30 cellular contexts compared by ENCODE assay signal in the genomic region with DNA sequence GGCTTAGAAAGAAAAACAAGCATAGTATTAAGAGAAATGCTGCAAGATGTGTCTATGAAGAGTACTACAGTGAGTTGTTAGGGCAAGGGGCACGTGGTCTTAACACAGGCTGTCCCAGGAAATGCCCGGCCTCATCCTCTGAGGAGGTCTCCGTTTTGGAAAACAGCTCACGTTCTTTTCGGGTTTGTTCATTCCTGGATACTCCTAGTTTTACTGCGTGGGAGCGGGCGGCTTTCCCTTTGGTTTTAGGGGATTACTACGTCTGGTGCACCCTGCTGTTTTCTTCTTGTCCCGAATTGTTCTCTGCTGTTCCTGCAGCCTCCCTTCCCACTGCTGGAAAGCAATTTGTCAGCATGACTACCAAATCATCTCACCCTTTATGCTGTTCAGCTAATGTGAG. TPM values are rescaled to one million over a fixed set of nuclear protein-coding genes. Genes with fewer than 3 reads are reported as not detected.
DNase-seq lines count a peak whose midpoint lies in the region; ATAC-seq and TF ChIP-seq lines count a peak whose summit lies in the region.
"Had no signal": no experiment of that assay in that cellular context is flagged by ENCODE, and none has a peak within 500 bp of the region (broad histone marks: within the 10 kb centered on the region; RNA-seq: fewer than 3 reads in every experiment).

No MANE protein-coding gene starts in this region.

- no peak overlapping the region for H2BK20ac ChIP-seq in H9 (ENCODE audit: low read depth, low read length, poor library complexity, severe bottlenecking)

- H2AK5ac ChIP-seq in H9 (ENCODE audit: insufficient read length, low read length), result no peak overlapping the region

- no peak overlapping the region for H4K91ac ChIP-seq in H9 (ENCODE audit: insufficient read length, low read depth, low read length)

- no peaks in the 10 kb centered on the region for H3K23me2 ChIP-seq in H9 (ENCODE audit: insufficient read length, low read depth, low read length, poor library complexity, severe bottlenecking)

- H2BK15ac ChIP-seq in H9 (ENCODE audit: low read depth, low read length), result no peak overlapping the region

- no peak overlapping the region for H3K14ac ChIP-seq in H9 (ENCODE audit: insufficient read depth, low read length)

- H3T11ph ChIP-seq in H9 (ENCODE audit: low read length), result no peak overlapping the region

- peaks cover 4% of the 10 kb centered on the region; the same call in 1 of the 2 replicates for H3K4me1 ChIP-seq in H9 (ENCODE audit: insufficient read depth, low read length)
- H3K4me1 ChIP-seq in iPS-20b (ENCODE audit: insufficient read depth, low read length), result peaks cover 37% of the 10 kb centered on the region

- no peak overlapping the region for H2AFZ ChIP-seq in H9 (ENCODE audit: low read length)

- H3K18ac ChIP-seq in H9 (ENCODE audit: insufficient read length, low read depth, low read length), result no peak overlapping the region

- no peak overlapping the region for H3K4ac ChIP-seq in H9 (ENCODE audit: low read depth, low read length)

- H3K79me2 ChIP-seq in H9 (ENCODE audit: insufficient read depth, low read length), result no peaks in the 10 kb centered on the region

- H4K5ac ChIP-seq in H9 (ENCODE audit: insufficient read length, low read depth, low read length), result no peak overlapping the region

- H3K36me3 ChIP-seq in iPS-20b (ENCODE audit: insufficient read depth, low read depth, low read length), result no peaks in the 10 kb centered on the region
- H3K36me3 ChIP-seq: thoracic aorta had no signal

- WGBS in H9 (ENCODE audit: extremely low coverage, insufficient read length, low lambda C conversion rate), result no CpG with 5 or more reads among the region's 10 CpGs

- no peaks in the 10 kb centered on the region; the same call in none of the 2 replicates for H3K27me3 ChIP-seq in H9 (ENCODE audit: insufficient read depth, low read length)
- peaks cover 15% of the 10 kb centered on the region for H3K27me3 ChIP-seq in iPS-20b (ENCODE audit: insufficient read depth, low read length)

- TF ChIP-seq CTCF in H9 (conservative IDR thresholded peaks at IDR 0.05), result no peak

- ATAC-seq in HG03045 (IDR thresholded peaks at IDR 0.05; ENCODE audit: unreplicated experiment), result no peak
- ATAC-seq in GM18517 (IDR thresholded peaks at IDR 0.05; ENCODE audit: unreplicated experiment), result no peak
- ATAC-seq in GM21447 (IDR thresholded peaks at IDR 0.05; ENCODE audit: unreplicated experiment), result no peak
- ATAC-seq: activated naive CD8-positive, alpha-beta T cell treated with anti-CD3 and anti-CD28 coated beads, Interleukin-2, amount 50 U/mL, for 24 hours; HCT116; natural killer cell had no signal

- no peaks in the 10 kb centered on the region for H4K20me1 ChIP-seq in H9 (ENCODE audit: control insufficient read depth, insufficient read depth, insufficient read length)

- H3K27ac ChIP-seq in H9 (ENCODE audit: insufficient read length, low read depth, low read length) (no peak overlapping the region), iPS-20b (ENCODE audit: low read length) (peak overlapping the region; percentile 4)
- H3K27ac ChIP-seq: epithelial cell of prostate, thoracic aorta had no signal

- H3K27ac Mint-ChIP-seq in H9, result peak overlapping the region in 2 of 3 experiments; percentile 74 to 95; a peak in 5 of 7 replicates
- H3K27ac Mint-ChIP-seq: activated CD4-positive, alpha-beta T cell treated with anti-CD3 and anti-CD28 coated beads, Interleukin-2, amount 10 ng/mL, durations not matched to agents 24 days and 14 days; activated naive CD8-positive, alpha-beta T cell treated with anti-CD3 and anti-CD28 coated beads, Interleukin-2, amount 50 U/mL, for 24 hours; CD4-positive, alpha-beta T cell; dendritic cell treated with granulocyte-macrophage colony-stimulating factor and Interleukin-4, amounts not matched to agents 40 ng/mL and 50 ng/mL, for 4 days; memory B cell; natural killer cell had no signal

- H3K36me3 Mint-ChIP-seq in H9 (ENCODE audit: insufficient read depth in 1 of 3, low read depth in 3 of 3), result peaks cover 7 to 14% (median 9%) of the 10 kb centered on the region in 3 experiments; a peak in 6 of 7 replicates
- H3K36me3 Mint-ChIP-seq: memory B cell, natural killer cell had no signal

- no peak overlapping the region for H3K56ac ChIP-seq in H9 (ENCODE audit: insufficient read length, low read depth, low read length)

- no peak overlapping the region for H2BK12ac ChIP-seq in H9 (ENCODE audit: insufficient read length, low read depth, low read length)

- no peak overlapping the region for H3K23ac ChIP-seq in H9 (ENCODE audit: insufficient read length, low read depth, low read length)

- DNase-seq in H9, result no peak
- DNase-seq in astrocyte of the hippocampus (ENCODE audit: low read depth, low spot score), result peak; percentile 40
- peak; percentile 2 for DNase-seq in skeletal muscle cell (ENCODE audit: low read depth)
- DNase-seq in NCI-H1930 (lab: John Stamatoyannopoulos, UW), result no peak
- DNase-seq: activated CD4-positive, alpha-beta T cell treated with anti-CD3 and anti-CD28 coated beads, Interleukin-2, amount 10 ng/mL, durations not matched to agents 24 days and 14 days; activated CD8-positive, alpha-beta memory T cell treated with anti-CD3 and anti-CD28 coated beads, Interleukin-2, amount 50 U/mL, for 4 hours; activated naive CD8-positive, alpha-beta T cell treated with anti-CD3 and anti-CD28 coated beads, Interleukin-2, amount 50 U/mL, for 24 hours; CD4-positive, alpha-beta T cell; DMS 273 treated with DMSO at 0.1 percent for 48 hours; foreskin melanocyte; natural killer cell; NCI-H146; NCI-H774; OCI-M1; SHP77; stimulated activated CD4-positive, alpha-beta T cell treated with anti-CD3 and anti-CD28 coated beads, Interleukin-2, amount 100 ng/mL, for 24 hours; stimulated activated naive CD4-positive, alpha-beta T cell; T-helper 1 cell had no signal

- H3K27me3 Mint-ChIP-seq in H9 (ENCODE audit: low read depth), result peaks cover 16% of the 10 kb centered on the region

- H3K9ac ChIP-seq in H9 (ENCODE audit: extremely low read depth, insufficient read length, low read length) (no peak overlapping the region), iPS-20b (ENCODE audit: low read depth, low read length) (peak overlapping the region; percentile 55; the same call in 1 of the 2 replicates)

- peak overlapping the region; percentile 24 for H3K4me2 ChIP-seq in H9 (ENCODE audit: insufficient read depth, insufficient read length, low read length)

- H3K4me1 Mint-ChIP-seq in H9, result peaks cover 45 to 53% of the 10 kb centered on the region in 2 experiments
- H3K4me1 Mint-ChIP-seq: activated CD4-positive, alpha-beta T cell treated with anti-CD3 and anti-CD28 coated beads, Interleukin-2, amount 10 ng/mL, durations not matched to agents 24 days and 14 days; activated naive CD8-positive, alpha-beta T cell treated with anti-CD3 and anti-CD28 coated beads, Interleukin-2, amount 50 U/mL, for 24 hours; memory B cell; natural killer cell had no signal

- no peaks in the 10 kb centered on the region for H3K9me3 ChIP-seq in H9 (ENCODE audit: control insufficient read depth, low read depth, low read length)
- H3K9me3 ChIP-seq in iPS-20b (ENCODE audit: insufficient read depth, low read depth, low read length), result no peaks in the 10 kb centered on the region
- H3K9me3 ChIP-seq: thoracic aorta had no signal

- H3K4me3 ChIP-seq in iPS-20b (ENCODE audit: low read length) (peak overlapping the region; percentile 38), skeletal muscle cell (ENCODE audit: low read depth, low read length) (no peak overlapping the region)
- H3K4me3 ChIP-seq: thoracic aorta had no signal

- H2BK120ac ChIP-seq in H9 (ENCODE audit: low read depth, low read length, poor library complexity, severe bottlenecking), result no peak overlapping the region

- no peak overlapping the region for H2BK5ac ChIP-seq in H9 (ENCODE audit: insufficient read length, low read length)

- peak overlapping the region in 1 of 2 experiments; percentile 27; a peak in 3 of 5 replicates for H3K4me3 Mint-ChIP-seq in H9
- H3K4me3 Mint-ChIP-seq: activated CD4-positive, alpha-beta T cell treated with anti-CD3 and anti-CD28 coated beads, Interleukin-2, amount 10 ng/mL, durations not matched to agents 24 days and 14 days; activated naive CD8-positive, alpha-beta T cell treated with anti-CD3 and anti-CD28 coated beads, Interleukin-2, amount 50 U/mL, for 24 hours; CD4-positive, alpha-beta T cell; dendritic cell treated with granulocyte-macrophage colony-stimulating factor and Interleukin-4, amounts not matched to agents 40 ng/mL and 50 ng/mL, for 4 days; memory B cell; natural killer cell had no signal

- no peak overlapping the region for H4K8ac ChIP-seq in H9 (replicated peaks; ENCODE audit: insufficient read length, low read depth, low read length)

- H3K9me3 Mint-ChIP-seq in H9, result peaks cover 8 to 11% of the 10 kb centered on the region in 2 experiments
- H3K9me3 Mint-ChIP-seq: activated CD4-positive, alpha-beta T cell treated with anti-CD3 and anti-CD28 coated beads, Interleukin-2, amount 10 ng/mL, durations not matched to agents 24 days and 14 days; activated naive CD8-positive, alpha-beta T cell treated with anti-CD3 and anti-CD28 coated beads, Interleukin-2, amount 50 U/mL, for 24 hours; CD4-positive, alpha-beta T cell; dendritic cell treated with granulocyte-macrophage colony-stimulating factor and Interleukin-4, amounts not matched to agents 40 ng/mL and 50 ng/mL, for 4 days; memory B cell; natural killer cell had no signal

- H3K79me1 ChIP-seq in H9 (ENCODE audit: insufficient read depth, low read depth, low read length, poor library complexity, severe bottlenecking), result no peaks in the 10 kb centered on the region

RNA-seq across cellular contexts. Expression of a gene that starts 55.5 kb away (rescaled TPM):
- total RNA-seq in H9 (2021), result 0.18 TPM in 1 of 2 replicates, not detected in the other
- total RNA-seq: activated CD4-positive, alpha-beta T cell treated with anti-CD3 and anti-CD28 coated beads, Interleukin-2, amount 10 ng/mL, durations not matched to agents 24 days and 14 days; bronchial epithelial cell; CD4-positive, alpha-beta T cell; MCF 10A; natural killer cell; thoracic aorta had no signal

RNA-seq across cellular contexts. Expression of a gene that starts 56.5 kb away (rescaled TPM):
- 0.18 TPM in 1 of 2 replicates, not detected in the other for total RNA-seq in H9 (2021)
- total RNA-seq: activated CD4-positive, alpha-beta T cell treated with anti-CD3 and anti-CD28 coated beads, Interleukin-2, amount 10 ng/mL, durations not matched to agents 24 days and 14 days; bronchial epithelial cell; CD4-positive, alpha-beta T cell; MCF 10A; natural killer cell; posterior vena cava; thoracic aorta had no signal

Comparison
In these comparisons a context has a peak if more than half of its experiments do, and no peak if none do; other contexts are left out.
1. DNase-seq: peak in astrocyte of the hippocampus (single experiment) and skeletal muscle cell (single experiment); none in H9 (single experiment) and NCI-H1930 (0 of 2).